8 cellular contexts compared by ENCODE assay signal in the genomic region with DNA sequence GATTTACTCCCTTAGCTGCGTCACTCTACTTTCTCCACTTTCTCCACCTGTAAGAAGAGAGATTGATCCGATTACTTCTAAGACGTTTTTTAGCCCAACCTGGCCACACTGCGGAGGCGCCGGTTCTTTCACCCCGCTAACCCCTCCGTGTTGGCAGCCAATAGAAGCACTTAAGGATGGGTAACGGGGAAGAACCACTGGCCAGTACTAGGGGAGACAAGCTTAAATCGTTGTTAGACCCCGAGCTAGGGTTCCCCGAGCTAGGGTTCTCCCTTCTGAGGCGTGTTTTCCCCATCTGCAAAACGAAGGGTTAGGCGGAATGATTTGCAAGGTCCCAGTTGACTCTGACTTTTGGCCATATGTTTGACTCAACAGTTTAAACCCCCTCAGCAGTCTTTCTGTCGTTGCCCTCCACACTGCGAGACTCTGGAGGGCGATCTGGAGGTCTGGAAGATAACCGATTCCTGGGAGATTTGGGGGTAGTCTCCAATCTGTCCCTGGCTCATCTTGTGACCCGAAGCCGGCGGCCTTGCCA. TPM values are rescaled to one million over a fixed set of nuclear protein-coding genes. Genes with fewer than 3 reads are reported as not detected.
A peak's percentile ranks its signal among the peaks of the same experiment; 100 is the strongest.
DNase-seq lines count a peak whose midpoint lies in the region; ATAC-seq and TF ChIP-seq lines count a peak whose summit lies in the region.

No MANE protein-coding gene starts in this region.

- H3K4me1 Mint-ChIP-seq in endodermal cell, result peaks cover 19% of the 10 kb centered on the region
- H3K4me1 Mint-ChIP-seq in naive thymus-derived CD8-positive, alpha-beta T cell, result peaks cover 18 to 61% (median 56%) of the 10 kb centered on the region in 4 donors

- peak overlapping the region; percentile 99 for H3K27ac Mint-ChIP-seq in endodermal cell
- peak overlapping the region; percentile 94 to 100 (median 98) for H3K27ac Mint-ChIP-seq in naive thymus-derived CD8-positive, alpha-beta T cell

- POLR2A ChIA-PET in naive thymus-derived CD8-positive, alpha-beta T cell (lab: Charles Lee), result interaction anchor here (0.6 to 2.8 kb wide), 12 partner anchors 10 to 579 kb away, joined by 3 to 35 read pairs (median 4); partner anchors contain the start of genes GLCCI1 and MIOS

- DNase-seq in activated naive CD4-positive, alpha-beta T cell treated with Interleukin-2 at 50 U/mL for 16 hours, result peak; percentile 4
- DNase-seq in activated naive CD4-positive, alpha-beta T cell treated with anti-CD3 and anti-CD28 coated beads, Interleukin-2, amount 50 U/mL, for 16 hours, result no peak
- DNase-seq in RWPE2 (ENCODE audit: low spot score), result no peak
- DNase-seq in endodermal cell, result no peak
- no peak for DNase-seq in naive thymus-derived CD8-positive, alpha-beta T cell
- no peak for DNase-seq in erythroblast (lab: John Stamatoyannopoulos, UW)

- no peaks in the 10 kb centered on the region for H3K27me3 Mint-ChIP-seq in endodermal cell (ENCODE audit: insufficient read depth)
- no peaks in the 10 kb centered on the region for H3K27me3 Mint-ChIP-seq in naive thymus-derived CD8-positive, alpha-beta T cell

- H3K4me3 ChIP-seq in RWPE2 (ENCODE audit: severe bottlenecking) (peak overlapping the region; percentile 58), endodermal cell (ENCODE audit: low read length) (peak overlapping the region; percentile 96)

- ATAC-seq in HG02763 (IDR thresholded peaks at IDR 0.05; ENCODE audit: unreplicated experiment) (peak; percentile 2), RWPE2 (ENCODE audit: low read depth) (peak; percentile 11), HG02938 (IDR thresholded peaks at IDR 0.05; ENCODE audit: unreplicated experiment) (no peak)
- ATAC-seq in naive thymus-derived CD8-positive, alpha-beta T cell, result peak; percentile 11 to 20

- H3K9me3 ChIP-seq in RWPE2 (ENCODE audit: severe bottlenecking) (no peaks in the 10 kb centered on the region), endodermal cell (ENCODE audit: control insufficient read depth, low read length) (no peaks in the 10 kb centered on the region)

- H3K27me3 ChIP-seq in RWPE2 (ENCODE audit: insufficient read depth, poor library complexity, severe bottlenecking) (no peaks in the 10 kb centered on the region), endodermal cell (ENCODE audit: control insufficient read depth, insufficient read depth, low read length, poor library complexity, severe bottlenecking) (no peaks in the 10 kb centered on the region)

- WGBS in endodermal cell (ENCODE audit: insufficient coverage in 1 of 2, insufficient read length in 1 of 2), 2 experiments, result 8 to 17% methylated on average over 14 to 22 of the region's 22 CpGs

- peaks cover 19% of the 10 kb centered on the region for H3K36me3 ChIP-seq in RWPE2 (ENCODE audit: low read depth)
- peaks cover 9% of the 10 kb centered on the region for H3K36me3 ChIP-seq in endodermal cell (ENCODE audit: control insufficient read depth, insufficient read depth, low read length)

- H3K27ac ChIP-seq in RWPE2 (ENCODE audit: poor library complexity, severe bottlenecking) (peak overlapping the region; percentile 46), endodermal cell (ENCODE audit: low read depth, low read length) (no peak overlapping the region)

- H3K4me1 ChIP-seq in RWPE2 (ENCODE audit: insufficient read depth, poor library complexity, severe bottlenecking), result no peaks in the 10 kb centered on the region
- H3K4me1 ChIP-seq in endodermal cell (ENCODE audit: control insufficient read depth, insufficient read depth, low read length), result no peaks in the 10 kb centered on the region

- H3K4me3 Mint-ChIP-seq in endodermal cell, result peak overlapping the region; percentile 100
- H3K4me3 Mint-ChIP-seq in naive thymus-derived CD8-positive, alpha-beta T cell, result peak overlapping the region; percentile 90 to 99 (median 97)

- TF ChIP-seq CTCF in RWPE2 (IDR thresholded peaks at IDR 0.05; ENCODE audit: poor library complexity, severe bottlenecking) (no peak), endodermal cell (conservative IDR thresholded peaks at IDR 0.05) (no peak)

- peak overlapping the region; percentile 79 for H3K9ac ChIP-seq in endodermal cell (ENCODE audit: extremely low read depth, low read length, poor library complexity, severe bottlenecking)

- H3K36me3 Mint-ChIP-seq in endodermal cell (ENCODE audit: low read depth), result peaks cover 24% of the 10 kb centered on the region
- peaks cover 5 to 28% (median 16%) of the 10 kb centered on the region in 3 donors for H3K36me3 Mint-ChIP-seq in naive thymus-derived CD8-positive, alpha-beta T cell

- no peak for TF ChIP-seq POLR2A in erythroblast (IDR thresholded peaks at IDR 0.05; ENCODE audit: low read length)

- peaks cover 6% of the 10 kb centered on the region for H3K9me3 Mint-ChIP-seq in endodermal cell
- no peaks in the 10 kb centered on the region for H3K9me3 Mint-ChIP-seq in naive thymus-derived CD8-positive, alpha-beta T cell

RNA-seq across cellular contexts. Expression of gene UMAD1, which starts 0.6 kb away (rescaled TPM):
- total RNA-seq in endodermal cell, result 10 to 100 TPM in 1 of 2 donors, 1 to 10 TPM in 1; 9.7 to 10.3 TPM
- polyA plus RNA-seq in endodermal cell (2013, experiment 1 of 2), result 13.6 TPM
- polyA plus RNA-seq in endodermal cell (2013, experiment 2 of 2), result 12.0 TPM
- total RNA-seq in naive thymus-derived CD8-positive, alpha-beta T cell, result 10 to 100 TPM; 18.4 to 20.1 TPM
- polyA plus RNA-seq in naive thymus-derived CD8-positive, alpha-beta T cell, result 10 to 100 TPM; 25.9 to 35.5 (median 27.4) TPM
